Comparison of ENCODE assay signal across 1 cellular context in the genomic region with DNA sequence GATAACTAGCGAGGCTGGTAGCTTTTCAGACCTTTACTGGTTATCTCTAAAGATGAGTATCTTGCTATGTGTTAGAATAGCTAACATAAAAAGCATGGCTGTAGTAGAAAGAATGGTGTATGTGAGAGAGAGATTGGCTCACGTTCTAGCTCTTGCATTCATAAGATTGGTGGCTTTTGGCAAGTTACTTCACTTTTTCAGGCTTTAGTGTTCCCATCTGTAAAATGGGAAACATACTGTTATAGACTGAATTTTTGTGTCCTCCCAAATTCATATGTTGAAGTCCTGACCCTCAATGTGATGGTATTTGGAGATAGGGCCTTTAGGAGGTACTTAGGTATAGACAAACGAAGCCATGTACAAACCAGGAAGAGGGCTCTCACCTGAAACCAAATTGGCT.
TF ChIP-seq lines count a peak whose summit lies in the region.

No MANE protein-coding gene starts in this region.

TF ChIP-seq in K562, 482 proteins besides CTCF, POLR2A, EP300 and RAD21 (continues in another document):
- TF ChIP-seq PURB (CRISPR knock-in tag; IDR thresholded peaks at IDR 0.05; ENCODE audit: low read depth) (no peak), NRF1 (conservative IDR thresholded peaks at IDR 0.05 in 1 of 2, IDR thresholded peaks at IDR 0.05 in 1 of 2) (no peak), ZFX (CRISPR knock-in tag; IDR thresholded peaks at IDR 0.05) (no peak), ADNP (tag; IDR thresholded peaks at IDR 0.05) (0 out of 2 replicates have a peak, but pooled peaks have one; percentile 48), RAD51 (IDR thresholded peaks at IDR 0.05; ENCODE audit: borderline replicate concordance, low read depth) (no peak), NCOR1 (IDR thresholded peaks at IDR 0.05) (no peak), CEBPB (tag; IDR thresholded peaks at IDR 0.05) (no peak), RBM17 (IDR thresholded peaks at IDR 0.05; ENCODE audit: borderline replicate concordance, low read depth, low read length) (no peak), SMARCB1 (IDR thresholded peaks at IDR 0.05; ENCODE audit: insufficient read length, low read depth) (no peak), ZBTB7A (IDR thresholded peaks at IDR 0.05; ENCODE audit: borderline replicate concordance, control insufficient read depth, low read depth, low read length) (no peak), MGA (IDR thresholded peaks at IDR 0.05) (no peak), HDAC8 (tag; IDR thresholded peaks at IDR 0.05) (no peak), ZNF124 (CRISPR knock-in tag; IDR thresholded peaks at IDR 0.05) (no peak), WHSC1 (IDR thresholded peaks at IDR 0.05; ENCODE audit: low read length) (no peak), KDM4B (IDR thresholded peaks at IDR 0.05; ENCODE audit: borderline replicate concordance in 2 of 2, low read depth in 1 of 2) (no peak), ZNF589 (CRISPR knock-in tag; IDR thresholded peaks at IDR 0.05; ENCODE audit: low read depth) (no peak), E4F1 (CRISPR knock-in tag; IDR thresholded peaks at IDR 0.05; ENCODE audit: borderline replicate concordance) (0 out of 2 replicates have a peak, but pooled peaks have one; percentile 26), ZBTB26 (CRISPR knock-in tag; IDR thresholded peaks at IDR 0.05) (no peak), HES1 (IDR thresholded peaks at IDR 0.05; ENCODE audit: low read depth) (no peak), GABPA (tag; conservative IDR thresholded peaks at IDR 0.05; ENCODE audit: low read depth) (no peak), HNRNPLL (IDR thresholded peaks at IDR 0.05; ENCODE audit: low read depth, low read length, poor library complexity, severe bottlenecking) (no peak), BCOR (IDR thresholded peaks at IDR 0.05) (peak; percentile 75), GTF2B (IDR thresholded peaks at IDR 0.05; ENCODE audit: extremely low read depth, insufficient read length) (no peak), ZNF766 (CRISPR knock-in tag; conservative IDR thresholded peaks at IDR 0.05) (no peak), RBM25 (IDR thresholded peaks at IDR 0.05; ENCODE audit: low read depth, low read length, severe bottlenecking) (peak; percentile 89), SAFB2 (IDR thresholded peaks at IDR 0.05; ENCODE audit: borderline replicate concordance, low read depth, low read length, severe bottlenecking) (no peak), MAFK (IDR thresholded peaks at IDR 0.05; ENCODE audit: low read length) (no peak), ATF3 (IDR thresholded peaks at IDR 0.05) (no peak), ATF3 (CRISPR knock-in tag; conservative IDR thresholded peaks at IDR 0.05) (no peak), KLF10 (CRISPR knock-in tag; IDR thresholded peaks at IDR 0.05) (no peak)
- TF ChIP-seq, protein P1, sequence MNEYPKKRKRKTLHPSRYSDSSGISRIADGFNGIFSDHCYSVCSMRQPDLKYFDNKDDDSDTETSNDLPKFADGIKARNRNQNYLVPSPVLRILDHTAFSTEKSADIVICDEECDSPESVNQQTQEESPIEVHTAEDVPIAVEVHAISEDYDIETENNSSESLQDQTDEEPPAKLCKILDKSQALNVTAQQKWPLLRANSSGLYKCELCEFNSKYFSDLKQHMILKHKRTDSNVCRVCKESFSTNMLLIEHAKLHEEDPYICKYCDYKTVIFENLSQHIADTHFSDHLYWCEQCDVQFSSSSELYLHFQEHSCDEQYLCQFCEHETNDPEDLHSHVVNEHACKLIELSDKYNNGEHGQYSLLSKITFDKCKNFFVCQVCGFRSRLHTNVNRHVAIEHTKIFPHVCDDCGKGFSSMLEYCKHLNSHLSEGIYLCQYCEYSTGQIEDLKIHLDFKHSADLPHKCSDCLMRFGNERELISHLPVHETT (CRISPR knock-in tag; conservative IDR thresholded peaks at IDR 0.05 in 1 of 2, IDR thresholded peaks at IDR 0.05 in 1 of 2), result no peak
- TF ChIP-seq, protein P2, sequence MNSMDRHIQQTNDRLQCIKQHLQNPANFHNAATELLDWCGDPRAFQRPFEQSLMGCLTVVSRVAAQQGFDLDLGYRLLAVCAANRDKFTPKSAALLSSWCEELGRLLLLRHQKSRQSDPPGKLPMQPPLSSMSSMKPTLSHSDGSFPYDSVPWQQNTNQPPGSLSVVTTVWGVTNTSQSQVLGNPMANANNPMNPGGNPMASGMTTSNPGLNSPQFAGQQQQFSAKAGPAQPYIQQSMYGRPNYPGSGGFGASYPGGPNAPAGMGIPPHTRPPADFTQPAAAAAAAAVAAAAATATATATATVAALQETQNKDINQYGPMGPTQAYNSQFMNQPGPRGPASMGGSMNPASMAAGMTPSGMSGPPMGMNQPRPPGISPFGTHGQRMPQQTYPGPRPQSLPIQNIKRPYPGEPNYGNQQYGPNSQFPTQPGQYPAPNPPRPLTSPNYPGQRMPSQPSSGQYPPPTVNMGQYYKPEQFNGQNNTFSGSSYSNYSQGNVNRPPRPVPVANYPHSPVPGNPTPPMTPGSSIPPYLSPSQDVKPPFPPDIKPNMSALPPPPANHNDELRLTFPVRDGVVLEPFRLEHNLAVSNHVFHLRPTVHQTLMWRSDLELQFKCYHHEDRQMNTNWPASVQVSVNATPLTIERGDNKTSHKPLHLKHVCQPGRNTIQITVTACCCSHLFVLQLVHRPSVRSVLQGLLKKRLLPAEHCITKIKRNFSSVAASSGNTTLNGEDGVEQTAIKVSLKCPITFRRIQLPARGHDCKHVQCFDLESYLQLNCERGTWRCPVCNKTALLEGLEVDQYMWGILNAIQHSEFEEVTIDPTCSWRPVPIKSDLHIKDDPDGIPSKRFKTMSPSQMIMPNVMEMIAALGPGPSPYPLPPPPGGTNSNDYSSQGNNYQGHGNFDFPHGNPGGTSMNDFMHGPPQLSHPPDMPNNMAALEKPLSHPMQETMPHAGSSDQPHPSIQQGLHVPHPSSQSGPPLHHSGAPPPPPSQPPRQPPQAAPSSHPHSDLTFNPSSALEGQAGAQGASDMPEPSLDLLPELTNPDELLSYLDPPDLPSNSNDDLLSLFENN (IDR thresholded peaks at IDR 0.05; ENCODE audit: low read depth in 2 of 2, low read length in 2 of 2), result no peak
- TF ChIP-seq, protein P3, sequence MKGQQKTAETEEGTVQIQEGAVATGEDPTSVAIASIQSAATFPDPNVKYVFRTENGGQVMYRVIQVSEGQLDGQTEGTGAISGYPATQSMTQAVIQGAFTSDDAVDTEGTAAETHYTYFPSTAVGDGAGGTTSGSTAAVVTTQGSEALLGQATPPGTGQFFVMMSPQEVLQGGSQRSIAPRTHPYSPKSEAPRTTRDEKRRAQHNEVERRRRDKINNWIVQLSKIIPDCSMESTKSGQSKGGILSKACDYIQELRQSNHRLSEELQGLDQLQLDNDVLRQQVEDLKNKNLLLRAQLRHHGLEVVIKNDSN (CRISPR knock-in tag; IDR thresholded peaks at IDR 0.05), result no peak
